ENCODE assay signal across 7 cellular contexts in genomic region chr1:37759451-37759850, GRCh38. TPM values are rescaled to one million over a fixed set of nuclear protein-coding genes. Genes with fewer than 3 reads are reported as not detected.
"Had no signal": no experiment of that assay in that cellular context is flagged by ENCODE, and none has a peak within 500 bp of the region (broad histone marks: within the 10 kb centered on the region; RNA-seq: fewer than 3 reads in every experiment).

No MANE protein-coding gene starts in this region.

- ATAC-seq: HCT116, HepG2 had no signal

- DNase-seq: GM23248, GOT3, H7, HFFc6 had no signal

RNA-seq across cellular contexts. Expression of gene EPHA10, which starts 5.5 kb away (rescaled TPM):
- total RNA-seq: GM23248, H4, HFFc6 had no signal
